ENCODE assay signal across 16 cellular contexts in the genomic region with DNA sequence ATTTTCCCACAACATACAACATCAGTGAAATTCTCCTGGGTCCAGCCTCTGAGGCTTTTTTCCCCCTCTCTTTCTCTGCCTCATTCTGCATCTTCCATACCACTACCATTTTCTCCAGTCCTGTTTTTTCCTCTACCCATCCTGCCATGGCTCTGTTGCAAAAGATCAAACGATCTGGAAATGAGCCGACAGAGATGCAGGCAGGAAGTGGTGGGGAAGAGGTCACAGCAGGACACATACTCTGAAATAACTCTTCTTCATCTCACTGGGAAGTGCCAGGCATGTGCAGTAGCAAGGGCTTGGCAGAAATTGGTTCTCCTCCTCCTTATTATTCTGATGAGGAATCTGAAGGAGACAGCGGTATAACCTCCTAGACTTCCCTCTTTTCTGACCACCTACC.
DNase-seq lines count a peak whose midpoint lies in the region; ATAC-seq and TF ChIP-seq lines count a peak whose summit lies in the region.
"Had no signal": no experiment of that assay in that cellular context is flagged by ENCODE, and none has a peak within 500 bp of the region (broad histone marks: within the 10 kb centered on the region; RNA-seq: fewer than 3 reads in every experiment).

No MANE protein-coding gene starts in this region.

- H3K27me3 ChIP-seq in naive thymus-derived CD4-positive, alpha-beta T cell (ENCODE audit: control insufficient read depth in 2 of 2, insufficient read depth in 2 of 2, low read length in 2 of 2): no peaks in the 10 kb centered on the region
- H3K27me3 ChIP-seq in smooth muscle cell (ENCODE audit: low read depth): no peaks in the 10 kb centered on the region

- WGBS in smooth muscle cell (ENCODE audit: low lambda C conversion rate): 52% methylated on average over 3 of the region's 3 CpGs

- H3K9ac ChIP-seq in smooth muscle cell (ENCODE audit: low read depth): no peak overlapping the region

- peaks cover 10% of the 10 kb centered on the region for H3K4me1 Mint-ChIP-seq in activated CD8-positive, alpha-beta T cell treated with anti-CD3 and anti-CD28 coated beads, Interleukin-2, amount 10 ng/mL, durations not matched to agents 7 days and 5 days (ENCODE audit: low read depth)
- peaks cover 8 to 21% (median 10%) of the 10 kb centered on the region in 7 donors for H3K4me1 Mint-ChIP-seq in naive thymus-derived CD4-positive, alpha-beta T cell

- CTCF ChIA-PET in activated CD8-positive, alpha-beta T cell treated with anti-CD3 and anti-CD28 coated beads, Interleukin-2, amount 10 ng/mL, durations not matched to agents 7 days and 5 days (lab: Charles Lee): no interaction called here
- CTCF ChIA-PET in naive thymus-derived CD4-positive, alpha-beta T cell (lab: Charles Lee): no interaction called here

- H3K36me3 ChIP-seq in naive thymus-derived CD4-positive, alpha-beta T cell (ENCODE audit: control insufficient read depth in 2 of 3, insufficient read depth in 3 of 3, low read length in 3 of 3): no peaks in the 10 kb centered on the region
- no peaks in the 10 kb centered on the region for H3K36me3 ChIP-seq in smooth muscle cell (ENCODE audit: low read depth)

- no peaks in the 10 kb centered on the region for H3K36me3 Mint-ChIP-seq in activated CD8-positive, alpha-beta T cell treated with anti-CD3 and anti-CD28 coated beads, Interleukin-2, amount 10 ng/mL, durations not matched to agents 7 days and 5 days (ENCODE audit: low read depth)
- H3K36me3 Mint-ChIP-seq in naive thymus-derived CD4-positive, alpha-beta T cell: no peaks in the 10 kb centered on the region

- H3K9me3 Mint-ChIP-seq in activated CD8-positive, alpha-beta T cell treated with anti-CD3 and anti-CD28 coated beads, Interleukin-2, amount 10 ng/mL, durations not matched to agents 7 days and 5 days (ENCODE audit: insufficient read depth): no peaks in the 10 kb centered on the region
- peaks cover 0 to 3% (median 0%) of the 10 kb centered on the region in 11 donors for H3K9me3 Mint-ChIP-seq in naive thymus-derived CD4-positive, alpha-beta T cell

- H3K4me2 ChIP-seq in smooth muscle cell: no peak overlapping the region

- no peak overlapping the region for H2AFZ ChIP-seq in smooth muscle cell (ENCODE audit: low read depth)

- no peaks in the 10 kb centered on the region for H3K9me3 ChIP-seq in naive thymus-derived CD4-positive, alpha-beta T cell (ENCODE audit: control insufficient read depth in 2 of 3, low read length in 3 of 3)
- H3K9me3 ChIP-seq in smooth muscle cell (replicated peaks; ENCODE audit: low read depth): no peaks in the 10 kb centered on the region

- ATAC-seq in activated CD8-positive, alpha-beta T cell treated with anti-CD3 and anti-CD28 coated beads, Interleukin-2, amount 10 ng/mL, durations not matched to agents 7 days and 5 days: no peak
- no peak for ATAC-seq in naive thymus-derived CD4-positive, alpha-beta T cell
- no peak for ATAC-seq in HG02798 (IDR thresholded peaks at IDR 0.05; ENCODE audit: poor library complexity, unreplicated experiment)

- H3K4me3 ChIP-seq in naive thymus-derived CD4-positive, alpha-beta T cell (ENCODE audit: low read length): no peak overlapping the region
- H3K4me3 ChIP-seq in smooth muscle cell: no peak overlapping the region

- H4K20me1 ChIP-seq in smooth muscle cell (ENCODE audit: low read depth): no peaks in the 10 kb centered on the region

- H3F3A ChIP-seq in smooth muscle cell (ENCODE audit: low read depth): no peaks in the 10 kb centered on the region

- no peak for TF ChIP-seq CTCF in smooth muscle cell (IDR thresholded peaks at IDR 0.05; ENCODE audit: borderline replicate concordance, insufficient read depth, poor library complexity, severe bottlenecking)

- in situ Hi-C loops in G401 (cut with HindIII; ENCODE audit: low sequenced_read_pairs): no loop called here

- POLR2A ChIA-PET in activated CD8-positive, alpha-beta T cell treated with anti-CD3 and anti-CD28 coated beads, Interleukin-2, amount 10 ng/mL, durations not matched to agents 7 days and 5 days (lab: Charles Lee): no interaction called here
- POLR2A ChIA-PET in naive thymus-derived CD4-positive, alpha-beta T cell (lab: Charles Lee): no interaction called here

- DNase-seq in G401 (ENCODE audit: low spot score) (peak; percentile 82), LHCN-M2 (ENCODE audit: low read depth) (peak; percentile 26), smooth muscle cell (lab: John Stamatoyannopoulos, UW; ENCODE audit: unreplicated experiment) (no peak), hepatic stellate cell (ENCODE audit: low spot score) (no peak)
- DNase-seq in activated CD8-positive, alpha-beta T cell treated with anti-CD3 and anti-CD28 coated beads, Interleukin-2, amount 10 ng/mL, durations not matched to agents 7 days and 5 days: peak; percentile 32
- DNase-seq in naive thymus-derived CD4-positive, alpha-beta T cell: peak in 5 of 9 donors; percentile 2 to 29 (median 15)
- DNase-seq: activated T-cell treated with anti-CD3 and anti-CD28 coated beads for 4 hours, amniotic stem cell, KG1, mesenchymal stem cell, NCI-H2029 treated with DMSO at 0.1 percent for 48 hours, nucleus accumbens, SHP77, substantia nigra, WERI-Rb-1 had no signal

- H3K27ac Mint-ChIP-seq in activated CD8-positive, alpha-beta T cell treated with anti-CD3 and anti-CD28 coated beads, Interleukin-2, amount 10 ng/mL, durations not matched to agents 7 days and 5 days: no peak overlapping the region
- H3K27ac Mint-ChIP-seq in naive thymus-derived CD4-positive, alpha-beta T cell: peak overlapping the region in 4 of 9 donors; percentile 1 to 47 (median 7)

- H3K27ac ChIP-seq in naive thymus-derived CD4-positive, alpha-beta T cell (ENCODE audit: low read depth, low read length): no peak overlapping the region
- no peak overlapping the region for H3K27ac ChIP-seq in smooth muscle cell (ENCODE audit: low read depth)
- H3K27ac ChIP-seq: WERI-Rb-1 had no signal

- H3K27me3 Mint-ChIP-seq in activated CD8-positive, alpha-beta T cell treated with anti-CD3 and anti-CD28 coated beads, Interleukin-2, amount 10 ng/mL, durations not matched to agents 7 days and 5 days (ENCODE audit: low read depth): peaks cover 8% of the 10 kb centered on the region
- H3K27me3 Mint-ChIP-seq in naive thymus-derived CD4-positive, alpha-beta T cell: peaks cover 0 to 10% (median 4%) of the 10 kb centered on the region in 5 donors

- intact Hi-C loops in naive thymus-derived CD4-positive, alpha-beta T cell (cut with micrococcal nuclease): no loop called here

- H3K79me2 ChIP-seq in smooth muscle cell (ENCODE audit: low read depth): no peaks in the 10 kb centered on the region

- H3K4me3 Mint-ChIP-seq in activated CD8-positive, alpha-beta T cell treated with anti-CD3 and anti-CD28 coated beads, Interleukin-2, amount 10 ng/mL, durations not matched to agents 7 days and 5 days: no peak overlapping the region
- peak overlapping the region in 3 of 10 donors; percentile 21 to 42 (median 30) for H3K4me3 Mint-ChIP-seq in naive thymus-derived CD4-positive, alpha-beta T cell

- H3K4me1 ChIP-seq in naive thymus-derived CD4-positive, alpha-beta T cell (ENCODE audit: control insufficient read depth in 2 of 2, insufficient read depth in 2 of 2, low read length in 2 of 2): peaks cover 0 to 6% of the 10 kb centered on the region in 2 donors
- no peaks in the 10 kb centered on the region for H3K4me1 ChIP-seq in smooth muscle cell (ENCODE audit: low read depth)

Comparison
In these comparisons a context has a peak if more than half of its experiments do, and no peak if none do; other contexts are left out.
1. DNase-seq: peak in G401 (single experiment), LHCN-M2 (single experiment), activated CD8-positive, alpha-beta T cell treated with anti-CD3 and anti-CD28 coated beads, Interleukin-2, amount 10 ng/mL, durations not matched to agents 7 days and 5 days (single experiment) and naive thymus-derived CD4-positive, alpha-beta T cell (5 of 9); none in smooth muscle cell (single experiment) and hepatic stellate cell (single experiment).